In the genomic region with DNA sequence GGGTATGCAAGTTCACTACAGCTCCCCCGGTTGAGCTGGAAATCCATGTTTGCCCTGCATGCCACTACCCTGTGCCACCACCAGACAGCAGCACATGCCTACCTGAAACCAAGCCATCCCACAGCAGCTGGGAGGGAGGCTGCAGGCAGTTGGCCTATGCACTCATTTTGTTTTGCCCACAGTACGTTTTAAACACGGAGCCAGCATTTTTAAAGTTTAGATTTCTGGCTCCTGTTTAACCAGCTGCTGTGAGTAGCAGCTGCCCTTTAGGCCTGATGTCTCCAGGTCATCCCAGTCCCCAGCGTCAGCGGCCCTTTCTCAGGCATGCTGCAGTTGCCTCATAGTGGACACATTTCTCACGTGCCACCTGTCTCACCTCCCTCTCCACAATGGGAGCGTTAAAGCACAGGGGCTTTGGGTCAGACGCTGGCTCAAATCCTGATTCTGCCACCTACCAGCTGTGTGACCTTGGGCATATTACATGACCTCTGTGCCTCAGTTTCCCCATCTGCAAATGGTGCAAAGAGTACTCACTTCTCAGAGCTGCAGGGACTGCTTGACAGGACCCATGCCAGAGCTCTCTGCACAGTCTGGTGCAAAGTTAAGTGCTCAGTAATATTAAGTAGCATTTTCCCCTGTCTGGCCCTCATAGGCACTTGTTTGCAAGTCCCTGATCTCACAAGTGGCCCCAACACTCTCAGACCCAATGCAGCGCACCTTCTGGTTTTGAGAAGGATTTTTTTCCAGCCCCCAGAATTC, we compare ENCODE assay signal across 8 cellular contexts. TPM values are rescaled to one million over a fixed set of nuclear protein-coding genes. Genes with fewer than 3 reads are reported as not detected.
A peak's percentile ranks its signal among the peaks of the same experiment; 100 is the strongest.
DNase-seq lines count a peak whose midpoint lies in the region; ATAC-seq and TF ChIP-seq lines count a peak whose summit lies in the region.

No MANE protein-coding gene starts in this region.

- H3K36me3 ChIP-seq in Caco-2 (ENCODE audit: control insufficient read depth, insufficient read depth, low read length) (peaks cover 6% of the 10 kb centered on the region), NT2/D1 (ENCODE audit: insufficient read depth, insufficient read length, low read length) (peaks cover 33% of the 10 kb centered on the region), esophagus squamous epithelium (peaks cover 16 to 39% (median 16%) of the 10 kb centered on the region in 3 donors), testis (ENCODE audit: low read depth, missing control alignments) (no peaks in the 10 kb centered on the region)

- H3K27ac Mint-ChIP-seq in Caco-2 (ENCODE audit: unreplicated experiment) (peak overlapping the region; percentile 27), nephron (peak overlapping the region in 2 of 3 experiments; percentile 42 to 74)

- BruUV-seq in Caco-2 (replicated peaks; lab: Mats Ljungman, UMichigan): no TSS peak

- H3K36me3 Mint-ChIP-seq in Caco-2 (ENCODE audit: insufficient read depth, unreplicated experiment) (peaks cover 56% of the 10 kb centered on the region), nephron (ENCODE audit: low read depth) (peaks cover 36% of the 10 kb centered on the region)

- H3K27me3 ChIP-seq in Caco-2 (replicated peaks; ENCODE audit: control insufficient read depth, insufficient read depth, low read length) (no peaks in the 10 kb centered on the region), NT2/D1 (ENCODE audit: insufficient read depth, insufficient read length) (no peaks in the 10 kb centered on the region), esophagus squamous epithelium (no peaks in the 10 kb centered on the region), testis (no peaks in the 10 kb centered on the region)

- H3K9me3 ChIP-seq in Caco-2 (no peaks in the 10 kb centered on the region), NT2/D1 (ENCODE audit: insufficient read depth, low read length) (no peaks in the 10 kb centered on the region), esophagus squamous epithelium (no peaks in the 10 kb centered on the region), testis (no peaks in the 10 kb centered on the region)

- intact Hi-C loops in Caco-2 (cut with micrococcal nuclease; ENCODE audit: unreplicated experiment): loop anchor here (1.0 to 5.0 kb wide), 3 partner anchors 31 to 341 kb away; no protein-coding TSS in a partner anchor
- intact Hi-C loops in esophagus squamous epithelium (cut with DNase I): loop anchor here (5.0 kb wide), 1 partner anchor 46 kb away; no protein-coding TSS in a partner anchor
- intact Hi-C loops in testis (cut with DNase I; ENCODE audit: low total_unique reads): loop anchor here (5.0 kb wide), 1 partner anchor 46 kb away; no protein-coding TSS in a partner anchor

- H3K4me3 Mint-ChIP-seq in Caco-2 (ENCODE audit: unreplicated experiment) (no peak overlapping the region), nephron (no peak overlapping the region)

- H3K27ac ChIP-seq in esophagus squamous epithelium (peak overlapping the region in 2 of 4 donors; percentile 9 to 40), testis (no peak overlapping the region)

- no peaks in the 10 kb centered on the region for H3K27me3 Mint-ChIP-seq in Caco-2 (ENCODE audit: insufficient read depth, unreplicated experiment)
- H3K27me3 Mint-ChIP-seq in nephron (ENCODE audit: low read depth): no peaks in the 10 kb centered on the region

- TF ChIP-seq POLR2A in esophagus squamous epithelium (IDR thresholded peaks at IDR 0.05) (no peak), testis (IDR thresholded peaks at IDR 0.05) (no peak)

- H3K9ac ChIP-seq in NT2/D1 (ENCODE audit: insufficient read length, low read depth): peak overlapping the region; percentile 22

- H3K4me3 ChIP-seq in Caco-2 (ENCODE audit: low read depth, low read length) (no peak overlapping the region), NT2/D1 (ENCODE audit: insufficient read length, low read depth) (no peak overlapping the region), esophagus squamous epithelium (no peak overlapping the region), testis (no peak overlapping the region)

- 34 to 35% methylated on average over 8 to 9 of the region's 9 CpGs for WGBS in esophagus squamous epithelium, 2 donors
- WGBS in testis, 2 donors: 40 to 41% methylated on average over 9 of the region's 9 CpGs

- H3K9me3 Mint-ChIP-seq in Caco-2 (ENCODE audit: unreplicated experiment): peaks cover 10% of the 10 kb centered on the region
- H3K9me3 Mint-ChIP-seq in nephron: no peaks in the 10 kb centered on the region

- H3K4me1 Mint-ChIP-seq in Caco-2 (ENCODE audit: low read depth, unreplicated experiment): peaks cover 18% of the 10 kb centered on the region
- peaks cover 13% of the 10 kb centered on the region for H3K4me1 Mint-ChIP-seq in nephron

- POLR2A ChIA-PET in Caco-2 (lab: Charles Lee): interaction anchor here (0.9 to 2.2 kb wide), 8 partner anchors 13 to 51 kb away, joined by 3 to 17 read pairs (median 6); partner anchors contain the start of gene PEDS1

- TF ChIP-seq CTCF in Caco-2 (IDR thresholded peaks at IDR 0.05; ENCODE audit: insufficient read depth in 1 of 2, low read depth in 1 of 2, low read length in 1 of 2, severe bottlenecking in 1 of 2, unreplicated experiment in 1 of 2) (peak; percentile 98 to 99), esophagus squamous epithelium (IDR thresholded peaks at IDR 0.05) (peak; percentile 55 to 95 (median 92)), nephron (IDR thresholded peaks at IDR 0.05; ENCODE audit: unreplicated experiment in 3 of 3) (peak; percentile 56 to 71 (median 70)), testis (IDR thresholded peaks at IDR 0.05) (peak; percentile 67 to 93 (median 77))

- H3K4me1 ChIP-seq in Caco-2 (peaks cover 15% of the 10 kb centered on the region), NT2/D1 (ENCODE audit: insufficient read depth, insufficient read length) (no peaks in the 10 kb centered on the region), esophagus squamous epithelium (peaks cover 7 to 27% (median 8%) of the 10 kb centered on the region in 3 donors), testis (no peaks in the 10 kb centered on the region)

- no peak for ATAC-seq in GM21825 (IDR thresholded peaks at IDR 0.05; ENCODE audit: unreplicated experiment)

- DNase-seq in Caco-2: peak; percentile 86 to 88
- DNase-seq in HPDE6-E6E7 (ENCODE audit: extremely low spot score): peak; percentile 93
- DNase-seq in NT2/D1 (ENCODE audit: low read depth, low spot score): no peak
- peak; percentile 46 for DNase-seq in activated T-cell treated with anti-CD3 and anti-CD28 coated beads for 4 hours
- peak; percentile 14 for DNase-seq in esophagus squamous epithelium (lab: John Stamatoyannopoulos, UW)
- peak; percentile 79 for DNase-seq in testis

- CTCF ChIA-PET in Caco-2 (lab: Charles Lee): interaction anchor here (0.6 to 4.9 kb wide), 30 partner anchors 10 to 918 kb away, joined by 3 to 91 read pairs (median 4); partner anchors contain the start of genes PEDS1 and PTPN1

RNA-seq across cellular contexts. Expression of gene UBE2V1, which starts 8.2 kb away (rescaled TPM):
- total RNA-seq in Caco-2 (2022) (485 and 509 TPM in 2 replicates), esophagus squamous epithelium (10 to 100 TPM; 44.4 to 80.7 (median 63.4) TPM), testis (10 to 100 TPM; 78.1 to 80.5 TPM)
- 121 TPM for polyA plus RNA-seq in testis (ENCODE audit: insufficient read depth, low read depth, low replicate concordance)

RNA-seq across cellular contexts. Expression of gene PEDS1, which starts 32.4 kb away (rescaled TPM):
- total RNA-seq in Caco-2 (2022): 78.3 and 84.1 TPM in 2 replicates
- total RNA-seq in esophagus squamous epithelium: 10 to 100 TPM; 32.8 to 54.0 (median 46.7) TPM
- 10 to 100 TPM; 40.1 to 45.5 TPM for total RNA-seq in testis
- 39.3 TPM for polyA plus RNA-seq in testis (ENCODE audit: insufficient read depth, low read depth, low replicate concordance)
